12 cellular contexts compared by ENCODE assay signal in genomic region chr12:68259318-68259940, GRCh38. TPM values are rescaled to one million over a fixed set of nuclear protein-coding genes. Genes with fewer than 3 reads are reported as not detected.
DNase-seq lines count a peak whose midpoint lies in the region; ATAC-seq and FAIRE-seq lines count a peak whose summit lies in the region.
"Had no signal": no experiment of that assay in that cellular context is flagged by ENCODE, and none has a peak within 500 bp of the region (broad histone marks: within the 10 kb centered on the region; RNA-seq: fewer than 3 reads in every experiment).

No MANE protein-coding gene starts in this region.

- peaks cover 74% of the 10 kb centered on the region for H3K27me3 Mint-ChIP-seq in T-helper 2 cell treated with Interferon-gamma antibody and Interleukin-4, amounts not matched to agents 5 μg/mL and 100 μg/mL, for 36 hours (ENCODE audit: low read depth)

- peak overlapping the region; percentile 78 for H3K27ac ChIP-seq in epithelial cell of prostate

- DNase-seq in stimulated activated CD4-positive, alpha-beta T cell treated with anti-CD3 and anti-CD28 coated beads, Interleukin-4, amount 100 ng/mL, for 24 hours = peak; percentile 24
- DNase-seq in stimulated activated CD4-positive, alpha-beta T cell treated with anti-CD3 and anti-CD28 coated beads, Interleukin-12 subunit alpha, Interleukin-12 subunit beta, amount 100 ng/mL, for 4 hours = no peak
- peak; percentile 31 for DNase-seq in T-helper 2 cell treated with Interferon-gamma antibody and Interleukin-4, amounts not matched to agents 5 μg/mL and 100 μg/mL, for 36 hours (ENCODE audit: low spot score)
- DNase-seq in epithelial cell of prostate (ENCODE audit: low read depth, low spot score) = peak; percentile 88
- DNase-seq in urothelium cell line (ENCODE audit: low spot score) = peak; percentile 17
- no peak for DNase-seq in occipital lobe (lab: John Stamatoyannopoulos, UW)
- DNase-seq: cerebellar nuclear complex, NCI-H2171 treated with DMSO at 0.1 percent for 48 hours, T1000 had no signal

- H3K27ac Mint-ChIP-seq in T-helper 2 cell treated with Interferon-gamma antibody and Interleukin-4, amounts not matched to agents 5 μg/mL and 100 μg/mL, for 36 hours = no peak overlapping the region

- ATAC-seq in GM18502 (IDR thresholded peaks at IDR 0.05; ENCODE audit: poor library complexity, unreplicated experiment) = no peak
- no peak for ATAC-seq in GM21576 (IDR thresholded peaks at IDR 0.05; ENCODE audit: unreplicated experiment)

- H3K9me3 Mint-ChIP-seq in T-helper 2 cell treated with Interferon-gamma antibody and Interleukin-4, amounts not matched to agents 5 μg/mL and 100 μg/mL, for 36 hours = no peaks in the 10 kb centered on the region
- H3K9me3 Mint-ChIP-seq: neural crest cell had no signal

- no peaks in the 10 kb centered on the region for H3K36me3 Mint-ChIP-seq in T-helper 2 cell treated with Interferon-gamma antibody and Interleukin-4, amounts not matched to agents 5 μg/mL and 100 μg/mL, for 36 hours (ENCODE audit: low read depth)

- peaks cover 13% of the 10 kb centered on the region for H3K4me1 Mint-ChIP-seq in T-helper 2 cell treated with Interferon-gamma antibody and Interleukin-4, amounts not matched to agents 5 μg/mL and 100 μg/mL, for 36 hours (ENCODE audit: low read depth)
- H3K4me1 Mint-ChIP-seq: neural crest cell had no signal

- no peak for FAIRE-seq in urothelium cell line (lab: Jason Lieb, UNC)

- H3K4me3 Mint-ChIP-seq in T-helper 2 cell treated with Interferon-gamma antibody and Interleukin-4, amounts not matched to agents 5 μg/mL and 100 μg/mL, for 36 hours = no peak overlapping the region
- H3K4me3 Mint-ChIP-seq: neural crest cell had no signal

RNA-seq across cellular contexts. Expression of gene IL22, which starts 6.0 kb away (rescaled TPM):
- total RNA-seq in occipital lobe = not detected
- total RNA-seq: neural crest cell had no signal

RNA-seq across cellular contexts. Expression of gene IL26, which starts 33.8 kb away (rescaled TPM):
- total RNA-seq in occipital lobe = not detected
- total RNA-seq: neural crest cell had no signal

Comparison
In these comparisons a context has a peak if more than half of its experiments do, and no peak if none do; other contexts are left out.
1. DNase-seq: peak in stimulated activated CD4-positive, alpha-beta T cell treated with anti-CD3 and anti-CD28 coated beads, Interleukin-4, amount 100 ng/mL, for 24 hours (single experiment), T-helper 2 cell treated with Interferon-gamma antibody and Interleukin-4, amounts not matched to agents 5 μg/mL and 100 μg/mL, for 36 hours (single experiment), epithelial cell of prostate (single experiment) and urothelium cell line (single experiment); none in stimulated activated CD4-positive, alpha-beta T cell treated with anti-CD3 and anti-CD28 coated beads, Interleukin-12 subunit alpha, Interleukin-12 subunit beta, amount 100 ng/mL, for 4 hours (single experiment) and occipital lobe (single experiment).